6 cellular contexts compared by ENCODE assay signal in the genomic region with DNA sequence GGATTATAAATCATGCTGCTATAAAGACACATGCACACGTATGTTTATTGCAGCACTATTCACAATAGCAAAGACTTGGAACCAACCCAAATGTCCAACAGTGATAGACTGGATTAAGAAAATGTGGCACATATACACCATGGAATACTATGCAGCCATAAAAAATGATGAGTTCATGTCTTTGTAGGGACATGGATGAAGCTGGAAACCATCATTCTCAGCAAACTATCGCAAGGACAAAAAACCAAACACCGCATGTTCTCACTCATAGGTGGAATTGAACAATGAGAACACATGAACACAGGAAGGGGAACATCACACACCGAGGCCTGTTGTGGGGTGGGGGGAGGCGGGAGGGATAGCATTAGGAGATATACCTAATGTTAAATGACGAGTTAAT.
DNase-seq lines count a peak whose midpoint lies in the region; ATAC-seq and TF ChIP-seq lines count a peak whose summit lies in the region.
"Not testable (repeated sequence)": the region's sequence is repeated elsewhere in the genome, so short reads cannot be mapped to it uniquely, and the experiment has no call there.

No MANE protein-coding gene starts in this region.

- H3K27me3 ChIP-seq in GM23248 (replicated peaks; ENCODE audit: insufficient read depth); HL-60 (ENCODE audit: insufficient read depth, poor library complexity, severe bottlenecking); foreskin keratinocyte; osteoblast (ENCODE audit: insufficient read depth, low read length): not testable (repeated sequence)

- not testable (repeated sequence) for ATAC-seq in foreskin keratinocyte

- not testable (repeated sequence) for H2AFZ ChIP-seq in GM23248; osteoblast (ENCODE audit: low read length)

- intact Hi-C loops in activated naive CD4-positive, alpha-beta T cell treated with anti-CD3 and anti-CD28 coated beads for 36 hours (cut with micrococcal nuclease), result loop anchor here (10.0 kb wide), 1 partner anchor 406 kb away; no protein-coding TSS in a partner anchor
- intact Hi-C loops in MCF 10A (cut with micrococcal nuclease), result loop anchor here (5.0 kb wide), 2 partner anchors 104 to 149 kb away; a partner anchor contains a TSS

- not testable (repeated sequence) for H3K9me2 ChIP-seq in GM23248 (ENCODE audit: insufficient read depth)

- CTCF ChIA-PET in activated naive CD4-positive, alpha-beta T cell treated with anti-CD3 and anti-CD28 coated beads for 36 hours (lab: Charles Lee), result not testable (repeated sequence)
- CTCF ChIA-PET in MCF 10A (lab: Yijun Ruan, JAX), result interaction anchor here (1.0 kb wide), 1 partner anchor 154 kb away, joined by 3 read pairs; no protein-coding TSS in a partner anchor

- H3K27me3 Mint-ChIP-seq in activated naive CD4-positive, alpha-beta T cell treated with anti-CD3 and anti-CD28 coated beads for 36 hours (ENCODE audit: low read depth), result peaks cover 18% of the 10 kb centered on the region
- not testable (repeated sequence) for H3K27me3 Mint-ChIP-seq in MCF 10A (ENCODE audit: insufficient read depth, unreplicated experiment)

- H3K4me3 Mint-ChIP-seq in activated naive CD4-positive, alpha-beta T cell treated with anti-CD3 and anti-CD28 coated beads for 36 hours; MCF 10A (ENCODE audit: unreplicated experiment): not testable (repeated sequence)

- peaks cover 17% of the 10 kb centered on the region for H3K4me1 Mint-ChIP-seq in activated naive CD4-positive, alpha-beta T cell treated with anti-CD3 and anti-CD28 coated beads for 36 hours (ENCODE audit: low read depth)
- H3K4me1 Mint-ChIP-seq in MCF 10A (ENCODE audit: insufficient read depth, unreplicated experiment), result peaks cover 35% of the 10 kb centered on the region

- POLR2A ChIA-PET in MCF 10A (lab: Yijun Ruan, JAX), result interaction anchor here (1.0 to 5.7 kb wide), 7 partner anchors 11 to 101 kb away, joined by 3 to 55 read pairs (median 21); no protein-coding TSS in a partner anchor

- not testable (repeated sequence) for BruUV-seq in MCF 10A (replicated peaks; lab: Mats Ljungman, UMichigan)

- not testable (repeated sequence) for H3K79me2 ChIP-seq in GM23248 (ENCODE audit: insufficient read depth); osteoblast (ENCODE audit: insufficient read depth, low read length)

- WGBS in GM23248 (ENCODE audit: low coverage in 1 of 2, low lambda C conversion rate in 2 of 2, missing lambda C conversion rate in 2 of 2), 2 experiments, result 75 to 83% methylated on average over 4 to 6 of the region's 6 CpGs

- H3K4me3 ChIP-seq in GM23248; HL-60 (replicated peaks; ENCODE audit: insufficient read depth, low read length); osteoblast (ENCODE audit: insufficient read depth, low read length): not testable (repeated sequence)

- not testable (repeated sequence) for H3K9me3 Mint-ChIP-seq in activated naive CD4-positive, alpha-beta T cell treated with anti-CD3 and anti-CD28 coated beads for 36 hours; MCF 10A (ENCODE audit: unreplicated experiment)

- H3K4me1 ChIP-seq in GM23248 (ENCODE audit: insufficient read depth) (peaks cover 22% of the 10 kb centered on the region), foreskin keratinocyte (peaks cover 40% of the 10 kb centered on the region), osteoblast (ENCODE audit: insufficient read depth, low read length) (peaks cover 42% of the 10 kb centered on the region)

- H3K27ac Mint-ChIP-seq in activated naive CD4-positive, alpha-beta T cell treated with anti-CD3 and anti-CD28 coated beads for 36 hours, result peak overlapping the region; percentile 46
- peak overlapping the region; percentile 72 for H3K27ac Mint-ChIP-seq in MCF 10A (ENCODE audit: low read depth, unreplicated experiment)

- H3F3A ChIP-seq in GM23248 (ENCODE audit: insufficient read depth), result peaks cover 22% of the 10 kb centered on the region

- in situ Hi-C loops in GM23248 (cut with MboI), result not testable (repeated sequence)

- H3K27ac ChIP-seq in GM23248, result peak overlapping the region; percentile 59
- peak overlapping the region; percentile 60 for H3K27ac ChIP-seq in HL-60 (replicated peaks)
- peak overlapping the region; percentile 43 for H3K27ac ChIP-seq in foreskin keratinocyte
- peak overlapping the region; percentile 88 for H3K27ac ChIP-seq in osteoblast (ENCODE audit: low read depth, low read length)

- H3K9ac ChIP-seq in GM23248, result not testable (repeated sequence)

- H3K36me3 ChIP-seq in GM23248 (ENCODE audit: low read depth); osteoblast (ENCODE audit: insufficient read depth, low read length): not testable (repeated sequence)

- H3K9me3 ChIP-seq in GM23248 (ENCODE audit: low read depth); osteoblast (ENCODE audit: low read depth, low read length): not testable (repeated sequence)

- not testable (repeated sequence) for H4K20me1 ChIP-seq in GM23248 (ENCODE audit: insufficient read depth); osteoblast (ENCODE audit: insufficient read depth, low read length)

- TF ChIP-seq CTCF in HL-60 (IDR thresholded peaks at IDR 0.05; ENCODE audit: insufficient read depth, low read length); MCF 10A (IDR thresholded peaks at IDR 0.05; ENCODE audit: unreplicated experiment); foreskin keratinocyte (conservative IDR thresholded peaks at IDR 0.05); osteoblast (IDR thresholded peaks at IDR 0.05; ENCODE audit: extremely low read depth, low read depth, low read length): not testable (repeated sequence)

- H3K36me3 Mint-ChIP-seq in activated naive CD4-positive, alpha-beta T cell treated with anti-CD3 and anti-CD28 coated beads for 36 hours (ENCODE audit: low read depth); MCF 10A (ENCODE audit: insufficient read depth, unreplicated experiment): not testable (repeated sequence)

- H3K4me2 ChIP-seq in GM23248 (ENCODE audit: unreplicated experiment); osteoblast (ENCODE audit: insufficient read depth, low read length): not testable (repeated sequence)

- DNase-seq in GM23248; HL-60 (ENCODE audit: low read depth in 1 of 2, low spot score in 1 of 2); activated naive CD4-positive, alpha-beta T cell treated with anti-CD3 and anti-CD28 coated beads for 36 hours; MCF 10A (ENCODE audit: unreplicated experiment); foreskin keratinocyte; osteoblast (ENCODE audit: insufficient read length, low spot score, missing footprints): not testable (repeated sequence)
